In genomic region chr5:83776437-83777031, GRCh38 we compare ENCODE assay signal across 24 cellular contexts. TPM values are rescaled to one million over a fixed set of nuclear protein-coding genes. Genes with fewer than 3 reads are reported as not detected.
DNase-seq lines count a peak whose midpoint lies in the region; ATAC-seq and TF ChIP-seq lines count a peak whose summit lies in the region.
"Had no signal": no experiment of that assay in that cellular context is flagged by ENCODE, and none has a peak within 500 bp of the region (broad histone marks: within the 10 kb centered on the region; RNA-seq: fewer than 3 reads in every experiment).

No MANE protein-coding gene starts in this region.

- TF ChIP-seq POLR2A in prostate gland (IDR thresholded peaks at IDR 0.05) = no peak

- H3K4me1 ChIP-seq in PC-3 (ENCODE audit: insufficient read depth, low read length) = peaks cover 17% of the 10 kb centered on the region
- no peaks in the 10 kb centered on the region for H3K4me1 ChIP-seq in prostate gland (replicated peaks)

- H3K9ac ChIP-seq in PC-3 (ENCODE audit: low read length) = no peak overlapping the region
- H3K9ac ChIP-seq: BLaER1 had no signal

- no peak overlapping the region for H3K4me2 ChIP-seq in PC-3 (ENCODE audit: low read length)
- H3K4me2 ChIP-seq: BLaER1 had no signal

- CTCF ChIA-PET in PC-3 (lab: Charles Lee) = no interaction called here

- H3K9me3 ChIP-seq in PC-3 (ENCODE audit: low read length) (no peaks in the 10 kb centered on the region), prostate gland (no peaks in the 10 kb centered on the region)
- H3K9me3 ChIP-seq: BLaER1, Caco-2 had no signal

- WGBS in prostate gland = 97% methylated on average over 1 of the region's 1 CpG

- H4K20me1 ChIP-seq in PC-3 (ENCODE audit: low read length) = no peaks in the 10 kb centered on the region
- H4K20me1 ChIP-seq: BLaER1 had no signal

- no peak overlapping the region for H3K27ac ChIP-seq in PC-3 (ENCODE audit: low read length)
- H3K27ac ChIP-seq in prostate gland = no peak overlapping the region
- H3K27ac ChIP-seq: BLaER1 had no signal

- H3K36me3 Mint-ChIP-seq in neural crest cell (ENCODE audit: low read depth) = peaks cover 2% of the 10 kb centered on the region

- TF ChIP-seq CTCF in cardiac fibroblast (IDR thresholded peaks at IDR 0.05; ENCODE audit: low read depth, low read length) (no peak), neural crest cell (conservative IDR thresholded peaks at IDR 0.05) (no peak), PC-3 (conservative IDR thresholded peaks at IDR 0.05; ENCODE audit: low read depth, low read length) (no peak), prostate gland (IDR thresholded peaks at IDR 0.05) (no peak)

- no peaks in the 10 kb centered on the region for H3F3A ChIP-seq in PC-3 (ENCODE audit: low read length, unreplicated experiment)

- DNase-seq in HT1080 (ENCODE audit: low read depth) = peak; percentile 47
- peak; percentile 31 to 63 for DNase-seq in cardiac fibroblast (ENCODE audit: low read depth in 2 of 2)
- peak; percentile 22 for DNase-seq in glomerular endothelial cell (ENCODE audit: extremely low read depth, low read depth, low spot score)
- DNase-seq in neural crest cell (ENCODE audit: low read depth, low spot score) = no peak
- no peak for DNase-seq in PC-3
- no peak for DNase-seq in stimulated activated CD4-positive, alpha-beta T cell treated with anti-CD3 and anti-CD28 coated beads, Interleukin-15, amount 100 ng/mL, for 24 hours
- no peak for DNase-seq in middle frontal gyrus (ENCODE audit: extremely low spot score, low spot score)
- DNase-seq in prostate gland (ENCODE audit: low spot score) = no peak
- DNase-seq: Caco-2; CD4-positive, alpha-beta T cell; DMS 273 treated with DMSO at 0.1 percent for 48 hours; DMS79 treated with DMSO at 0.1 percent for 48 hours; GOT3; MM.1S; NCI-H1048; NCI-H1436; NCI-H187 treated with DMSO at 0.1 percent for 48 hours; NCI-H2107; NCI-H774; NK-92 treated with Interleukin-12 subunit alpha and Interleukin-12 subunit beta, amount 100 ng/mL, for 24 hours had no signal

- peak overlapping the region; percentile 83 for H3K27ac Mint-ChIP-seq in neural crest cell (ENCODE audit: unreplicated experiment)
- H3K27ac Mint-ChIP-seq: CD4-positive, alpha-beta T cell had no signal

- H2AFZ ChIP-seq in PC-3 (ENCODE audit: low read length) = no peak overlapping the region

- H3K27me3 ChIP-seq in PC-3 (ENCODE audit: low read length) (no peaks in the 10 kb centered on the region), prostate gland (replicated peaks; ENCODE audit: insufficient read depth) (no peaks in the 10 kb centered on the region)
- H3K27me3 ChIP-seq: BLaER1 had no signal

- no peak overlapping the region for H3K4me3 ChIP-seq in cardiac fibroblast (replicated peaks in 1 of 2; ENCODE audit: low read depth in 2 of 2, low read length in 2 of 2)
- H3K4me3 ChIP-seq in PC-3 (ENCODE audit: low read length) = no peak overlapping the region
- H3K4me3 ChIP-seq in prostate gland = no peak overlapping the region
- H3K4me3 ChIP-seq: BLaER1 had no signal

- H3K4me3 Mint-ChIP-seq in neural crest cell = no peak overlapping the region
- H3K4me3 Mint-ChIP-seq: CD4-positive, alpha-beta T cell had no signal

- no peaks in the 10 kb centered on the region for H3K79me2 ChIP-seq in PC-3 (ENCODE audit: low read length)

- no peaks in the 10 kb centered on the region for H3K9me2 ChIP-seq in PC-3 (replicated peaks; ENCODE audit: low read length)

- ATAC-seq in PC-3 = no peak
- ATAC-seq: Panc1 had no signal

- H3K4me1 Mint-ChIP-seq in neural crest cell = peaks cover 11% of the 10 kb centered on the region

- no TSS peak for BruUV-seq in PC-3 (replicated peaks; lab: Mats Ljungman, UMichigan)

- POLR2A ChIA-PET in PC-3 (lab: Charles Lee; ENCODE audit: unreplicated experiment) = no interaction called here

- no peaks in the 10 kb centered on the region for H3K27me3 Mint-ChIP-seq in neural crest cell (ENCODE audit: low read depth)
- H3K27me3 Mint-ChIP-seq: CD4-positive, alpha-beta T cell had no signal

- H3K9me3 Mint-ChIP-seq in neural crest cell = peaks cover 3% of the 10 kb centered on the region
- H3K9me3 Mint-ChIP-seq: CD4-positive, alpha-beta T cell had no signal

- no peaks in the 10 kb centered on the region for H3K36me3 ChIP-seq in PC-3 (ENCODE audit: low read depth, low read length)
- no peaks in the 10 kb centered on the region for H3K36me3 ChIP-seq in prostate gland
- H3K36me3 ChIP-seq: BLaER1 had no signal

- intact Hi-C loops in PC-3 (cut with micrococcal nuclease) = loop anchor here (5.0 kb wide), 1 partner anchor 39 kb away; no protein-coding TSS in a partner anchor
- intact Hi-C loops in prostate gland (cut with DNase I) = no loop called here

RNA-seq across cellular contexts. Expression of gene HAPLN1, which starts 55.9 kb away (rescaled TPM):
- not detected in 2 replicates for total RNA-seq in HT1080 (2014; rRNA removed; shearing (Covaris generic))
- polyA plus RNA-seq in HT1080 (2015; cell fraction: cytosol; rRNA removed) = not detected in 2 replicates
- not detected in 2 replicates for polyA plus RNA-seq in HT1080 (2015; cell fraction: nucleus; rRNA removed)
- total RNA-seq in glomerular endothelial cell = 0.12 TPM in 1 of 2 replicates, not detected in the other
- 0.75 and 1.4 TPM in 2 replicates for total RNA-seq in neural crest cell
- total RNA-seq in PC-3 (2014; rRNA removed) = 7.8 and 11.2 TPM in 2 replicates
- total RNA-seq in prostate gland = under 1 TPM in 1 of 2 donors, not detected in 1; 0.14 TPM
- total RNA-seq: CD4-positive, alpha-beta T cell; LHCN-M2; NCI-H460 had no signal

Comparison
In these comparisons a context has a peak if more than half of its experiments do, and no peak if none do; other contexts are left out.
1. DNase-seq: peak in HT1080 (single experiment), cardiac fibroblast (2 of 2) and glomerular endothelial cell (single experiment); none in neural crest cell (single experiment), PC-3 (single experiment), stimulated activated CD4-positive, alpha-beta T cell treated with anti-CD3 and anti-CD28 coated beads, Interleukin-15, amount 100 ng/mL, for 24 hours (single experiment), middle frontal gyrus (single experiment) and prostate gland (single experiment).